ENCODE assay signal across 13 cellular contexts in genomic region chr15:48355377-48355776, GRCh38. TPM values are rescaled to one million over a fixed set of nuclear protein-coding genes. Genes with fewer than 3 reads are reported as not detected.
DNase-seq lines count a peak whose midpoint lies in the region; ATAC-seq, FAIRE-seq and TF ChIP-seq lines count a peak whose summit lies in the region.
"Had no signal": no experiment of that assay in that cellular context is flagged by ENCODE, and none has a peak within 500 bp of the region (broad histone marks: within the 10 kb centered on the region; RNA-seq: fewer than 3 reads in every experiment).

No MANE protein-coding gene starts in this region.

- H3K9me3 ChIP-seq in astrocyte (ENCODE audit: insufficient read depth, low read depth, low read length) (no peaks in the 10 kb centered on the region), lower lobe of right lung (no peaks in the 10 kb centered on the region)

- H3K27me3 ChIP-seq in astrocyte (ENCODE audit: insufficient read depth, low read length) (no peaks in the 10 kb centered on the region), lower lobe of right lung (ENCODE audit: low read depth) (no peaks in the 10 kb centered on the region)

- TF ChIP-seq CTCF in Calu3 (IDR thresholded peaks at IDR 0.05; ENCODE audit: unreplicated experiment) = no peak
- no peak for TF ChIP-seq CTCF in HFFc6 (IDR thresholded peaks at IDR 0.05)
- no peak for TF ChIP-seq CTCF in astrocyte (IDR thresholded peaks at IDR 0.05; ENCODE audit: insufficient read depth, low read depth, low read length)
- TF ChIP-seq CTCF in lower lobe of right lung (IDR thresholded peaks at IDR 0.05) = no peak

- peak overlapping the region; percentile 32 for H2AFZ ChIP-seq in astrocyte (ENCODE audit: low read depth, low read length)

- no peak overlapping the region for H3K27ac ChIP-seq in astrocyte (ENCODE audit: low read depth, low read length)
- no peak overlapping the region for H3K27ac ChIP-seq in lower lobe of right lung

- no peak overlapping the region for H3K9ac ChIP-seq in astrocyte (ENCODE audit: low read length)

- CTCF ChIA-PET in Calu3 (lab: Charles Lee) = interaction anchor here (0.6 to 1.0 kb wide), 3 partner anchors 456 to 1159 kb away, joined by 3 to 4 read pairs (median 4); partner anchors contain the start of gene CEP152

- FAIRE-seq in astrocyte (lab: Jason Lieb, UNC) = no peak
- FAIRE-seq: islet of Langerhans had no signal

- peak overlapping the region; percentile 22 for H3K4me2 ChIP-seq in astrocyte (ENCODE audit: low read length)

- peak; percentile 31 to 47 for ATAC-seq in lower lobe of right lung

- H3K4me3 Mint-ChIP-seq in Calu3 (ENCODE audit: low read depth, unreplicated experiment) (peak overlapping the region; percentile 54), HFFc6 (peak overlapping the region; percentile 64; the same call in 1 of the 2 replicates), astrocyte (ENCODE audit: unreplicated experiment) (no peak overlapping the region)
- H3K4me3 Mint-ChIP-seq: CD4-positive, CD25-positive, alpha-beta regulatory T cell had no signal

- H3K27ac Mint-ChIP-seq in Calu3 (ENCODE audit: unreplicated experiment) (peak overlapping the region; percentile 70), HFFc6 (peak overlapping the region; percentile 57; the same call in 1 of the 2 replicates), astrocyte (ENCODE audit: unreplicated experiment) (no peak overlapping the region)

- no peaks in the 10 kb centered on the region for H3K79me2 ChIP-seq in astrocyte (ENCODE audit: insufficient read depth, low read length)

- H3K4me3 ChIP-seq in astrocyte (ENCODE audit: insufficient read depth, low read depth, low read length) (no peak overlapping the region), lower lobe of right lung (no peak overlapping the region)

- H3K36me3 ChIP-seq in astrocyte (ENCODE audit: insufficient read depth, low read length) (no peaks in the 10 kb centered on the region), lower lobe of right lung (no peaks in the 10 kb centered on the region)

- H3K27me3 Mint-ChIP-seq in Calu3 (ENCODE audit: unreplicated experiment) = no peaks in the 10 kb centered on the region
- H3K27me3 Mint-ChIP-seq in HFFc6 (ENCODE audit: insufficient read depth) = no peaks in the 10 kb centered on the region
- H3K27me3 Mint-ChIP-seq in astrocyte (ENCODE audit: low read depth, unreplicated experiment) = no peaks in the 10 kb centered on the region

- no peaks in the 10 kb centered on the region for H3K36me3 Mint-ChIP-seq in Calu3 (ENCODE audit: insufficient read depth, unreplicated experiment)
- H3K36me3 Mint-ChIP-seq in HFFc6 (ENCODE audit: low read depth) = no peaks in the 10 kb centered on the region
- H3K36me3 Mint-ChIP-seq in astrocyte (ENCODE audit: low read depth, unreplicated experiment) = no peaks in the 10 kb centered on the region
- H3K36me3 Mint-ChIP-seq: CD4-positive, CD25-positive, alpha-beta regulatory T cell had no signal

- DNase-seq in Calu3 (peak; percentile 14), HFFc6 (no peak), astrocyte (ENCODE audit: low read depth) (peak; percentile 68), lower lobe of right lung (no peak), H4 (ENCODE audit: low spot score) (no peak), NCI-H748 (lab: John Stamatoyannopoulos, UW; ENCODE audit: unreplicated experiment) (no peak)
- no peak for DNase-seq in activated CD4-positive, alpha-beta T cell treated with anti-CD3 and anti-CD28 coated beads, Interleukin-2, amount 50 U/mL, for 48 hours
- DNase-seq in effector CD4-positive, alpha-beta T cell = no peak
- DNase-seq: CD4-positive, CD25-positive, alpha-beta regulatory T cell; effector CD8-positive, alpha-beta T cell; HCEC 1CT; NCI-H187 had no signal

- BruUV-seq in Calu3 (replicated peaks; lab: Mats Ljungman, UMichigan) = no TSS peak

- H3K9me3 Mint-ChIP-seq in Calu3 (ENCODE audit: low read depth, unreplicated experiment) = no peaks in the 10 kb centered on the region
- H3K9me3 Mint-ChIP-seq in HFFc6 = no peaks in the 10 kb centered on the region
- H3K9me3 Mint-ChIP-seq in astrocyte (ENCODE audit: unreplicated experiment) = no peaks in the 10 kb centered on the region

- H3K4me1 ChIP-seq in astrocyte (ENCODE audit: insufficient read depth, low read length) (peaks cover 16% of the 10 kb centered on the region), lower lobe of right lung (peaks cover 7% of the 10 kb centered on the region)

- no peaks in the 10 kb centered on the region for H4K20me1 ChIP-seq in astrocyte (ENCODE audit: insufficient read depth, low read length)

- peaks cover 17% of the 10 kb centered on the region for H3K4me1 Mint-ChIP-seq in Calu3 (ENCODE audit: low read depth, unreplicated experiment)
- peaks cover 42% of the 10 kb centered on the region for H3K4me1 Mint-ChIP-seq in HFFc6 (ENCODE audit: low read depth)
- H3K4me1 Mint-ChIP-seq in astrocyte (ENCODE audit: low read depth, unreplicated experiment) = peaks cover 15% of the 10 kb centered on the region

- intact Hi-C loops in Calu3 (cut with micrococcal nuclease; ENCODE audit: unreplicated experiment) = loop anchor here (10.0 kb wide), 4 partner anchors 241 to 1789 kb away; partner anchors contain the start of genes FGF7 and SHC4
- intact Hi-C loops in lower lobe of right lung (cut with DNase I) = no loop called here

RNA-seq across cellular contexts. Expression of gene DUT, which starts 24.1 kb away (rescaled TPM):
- 94.6 and 116 TPM in 2 replicates for total RNA-seq in Calu3 (2022)
- total RNA-seq in HFFc6 (2021; fragmentation: NEBNext Ultra II Directional; extraction: Animal tissue kit (Norgen Biotek cat#: 25700)) = 100 to 1,000 TPM in 5 of 6 experiments, 10 to 100 TPM in 1; 86.0 to 130 (median 114) TPM
- total RNA-seq in astrocyte = 41.4 and 45.8 TPM in 2 replicates
- 100 TPM for total RNA-seq in lower lobe of right lung
- total RNA-seq in H4 (2014; rRNA removed; shearing (Covaris generic)) = 103 and 132 TPM in 2 replicates

Comparison
In these comparisons a context has a peak if more than half of its experiments do, and no peak if none do; other contexts are left out.
1. DNase-seq: peak in Calu3 (single experiment) and astrocyte (single experiment); none in HFFc6 (single experiment), lower lobe of right lung (single experiment), activated CD4-positive, alpha-beta T cell treated with anti-CD3 and anti-CD28 coated beads, Interleukin-2, amount 50 U/mL, for 48 hours (0 of 2), H4 (single experiment), NCI-H748 (single experiment) and effector CD4-positive, alpha-beta T cell (single experiment).